ENCODE assay signal across 18 cellular contexts in genomic region chr9:4420351-4420750, GRCh38.
"Had no signal": no experiment of that assay in that cellular context is flagged by ENCODE, and none has a peak within 500 bp of the region (broad histone marks: within the 10 kb centered on the region; RNA-seq: fewer than 3 reads in every experiment).

No MANE protein-coding gene starts in this region.

- H3K27ac ChIP-seq: heart left ventricle, neutrophil, psoas muscle, spleen, tibial artery, upper lobe of left lung, uterus had no signal

- ATAC-seq: heart left ventricle; left lobe of liver; mucosa of descending colon; naive thymus-derived CD8-positive, alpha-beta T cell; psoas muscle; sciatic nerve; stimulated activated memory B cell treated with anti-CD40 and anti-IgM and Interleukin-4, amounts not matched to agents 10 μg/mL and 1 μg/mL and 100 μg/mL, for 72 hours had no signal

- H3K27me3 ChIP-seq: heart left ventricle, spleen, tibial artery, upper lobe of left lung, uterus had no signal

- H3K27ac Mint-ChIP-seq: stimulated activated memory B cell treated with anti-CD40 and anti-IgM and Interleukin-4, amounts not matched to agents 10 μg/mL and 1 μg/mL and 100 μg/mL, for 72 hours; stimulated activated naive CD8-positive, alpha-beta T cell treated with anti-CD3 and anti-CD28 coated beads, Interleukin-15, Interleukin-2, amounts not matched to agents 100 ng/mL and 50 ng/mL, for 24 hours had no signal

- H3K27me3 Mint-ChIP-seq: stimulated activated memory B cell treated with anti-CD40 and anti-IgM and Interleukin-4, amounts not matched to agents 10 μg/mL and 1 μg/mL and 100 μg/mL, for 72 hours; stimulated activated naive CD8-positive, alpha-beta T cell treated with anti-CD3 and anti-CD28 coated beads, Interleukin-15, Interleukin-2, amounts not matched to agents 100 ng/mL and 50 ng/mL, for 24 hours had no signal

- H3K9me3 Mint-ChIP-seq: naive thymus-derived CD8-positive, alpha-beta T cell; stimulated activated memory B cell treated with anti-CD40 and anti-IgM and Interleukin-4, amounts not matched to agents 10 μg/mL and 1 μg/mL and 100 μg/mL, for 72 hours; stimulated activated naive CD8-positive, alpha-beta T cell treated with anti-CD3 and anti-CD28 coated beads, Interleukin-15, Interleukin-2, amounts not matched to agents 100 ng/mL and 50 ng/mL, for 24 hours had no signal

- H3K36me3 Mint-ChIP-seq: naive thymus-derived CD8-positive, alpha-beta T cell; stimulated activated memory B cell treated with anti-CD40 and anti-IgM and Interleukin-4, amounts not matched to agents 10 μg/mL and 1 μg/mL and 100 μg/mL, for 72 hours had no signal

- DNase-seq: dermis blood vessel endothelial cell; heart left ventricle; hippocampal formation; mucosa of descending colon; naive thymus-derived CD8-positive, alpha-beta T cell; psoas muscle; spleen; stimulated activated CD4-positive, alpha-beta T cell treated with anti-CD3 and anti-CD28 coated beads, Interleukin-15, amount 100 ng/mL, for 24 hours; stimulated activated CD4-positive, alpha-beta T cell treated with anti-CD3 and anti-CD28 coated beads, Interleukin-1b, Interleukin-23, amount 100 ng/mL, for 48 hours; stimulated activated CD4-positive, alpha-beta T cell treated with anti-CD3 and anti-CD28 coated beads, Interleukin-4, amount 100 ng/mL, for 24 hours; tibial artery; upper lobe of left lung; uterus had no signal

- H3K4me1 ChIP-seq: psoas muscle, spleen, tibial artery, uterus had no signal

- H3K4me1 Mint-ChIP-seq: stimulated activated memory B cell treated with anti-CD40 and anti-IgM and Interleukin-4, amounts not matched to agents 10 μg/mL and 1 μg/mL and 100 μg/mL, for 72 hours had no signal

- H3K36me3 ChIP-seq: heart left ventricle, neutrophil, spleen, tibial artery, upper lobe of left lung, uterus had no signal

- H3K9me3 ChIP-seq: heart left ventricle, mucosa of descending colon, neutrophil, psoas muscle, spleen, tibial artery, upper lobe of left lung, uterus had no signal

- H3K4me3 ChIP-seq: heart left ventricle, mucosa of descending colon, psoas muscle, spleen, tibial artery, upper lobe of left lung, uterus had no signal

- H3K4me3 Mint-ChIP-seq: naive thymus-derived CD8-positive, alpha-beta T cell; stimulated activated memory B cell treated with anti-CD40 and anti-IgM and Interleukin-4, amounts not matched to agents 10 μg/mL and 1 μg/mL and 100 μg/mL, for 72 hours; stimulated activated naive CD8-positive, alpha-beta T cell treated with anti-CD3 and anti-CD28 coated beads, Interleukin-15, Interleukin-2, amounts not matched to agents 100 ng/mL and 50 ng/mL, for 24 hours had no signal
